Comparison of ENCODE assay signal across 9 cellular contexts in genomic region chr12:124579921-124580517, GRCh38.
"Had no signal": no experiment of that assay in that cellular context is flagged by ENCODE, and none has a peak within 500 bp of the region (broad histone marks: within the 10 kb centered on the region; RNA-seq: fewer than 3 reads in every experiment).

No MANE protein-coding gene starts in this region.

- H3K4me3 Mint-ChIP-seq: HFFc6, IgD-negative memory B cell had no signal

- H3K4me1 ChIP-seq: HAP-1 had no signal

- ATAC-seq: HCT116 had no signal

- H3K27ac Mint-ChIP-seq: HFFc6 had no signal

- H3K4me1 Mint-ChIP-seq: IgD-negative memory B cell had no signal

- H3K4me3 ChIP-seq: GM23248, HAP-1 had no signal

- FAIRE-seq: HTR-8/SVneo had no signal

- DNase-seq: GM23248, GOT3, H7, HFFc6, KG1 had no signal

- H3K9me3 ChIP-seq: HAP-1 had no signal

- H3K36me3 ChIP-seq: HAP-1 had no signal

- H3K27ac ChIP-seq: GM23248 had no signal

- H3K36me3 Mint-ChIP-seq: IgD-negative memory B cell had no signal
